ENCODE assay signal across 8 cellular contexts in genomic region chr9:72280913-72281500, GRCh38.
A peak's percentile ranks its signal among the peaks of the same experiment; 100 is the strongest.
DNase-seq lines count a peak whose midpoint lies in the region; ATAC-seq lines count a peak whose summit lies in the region.

No MANE protein-coding gene starts in this region.

- peak in 11 of 14 donors; percentile 5 to 49 (median 28) for DNase-seq in C1 segment of cervical spinal cord (lab: John Stamatoyannopoulos, UW)
- peak; percentile 67 for DNase-seq in NCI-H748 (lab: John Stamatoyannopoulos, UW; ENCODE audit: unreplicated experiment)
- peak; percentile 79 for DNase-seq in activated CD4-positive, alpha-beta memory T cell treated with anti-CD3 and anti-CD28 coated beads for 36 hours
- DNase-seq in effector CD8-positive, alpha-beta T cell (lab: John Stamatoyannopoulos, UW) = peak; percentile 22
- peak; percentile 84 for DNase-seq in medulla oblongata (ENCODE audit: extremely low spot score)
- DNase-seq in stimulated activated CD8-positive, alpha-beta memory T cell treated with anti-CD3 and anti-CD28 coated beads, Interleukin-15, amount 100 ng/mL, for 4 hours (ENCODE audit: low read depth in 2 of 2) = peak; percentile 24 to 47

- ATAC-seq in GM19023 (IDR thresholded peaks at IDR 0.05; ENCODE audit: unreplicated experiment) (peak; percentile 85), HG03196 (IDR thresholded peaks at IDR 0.05; ENCODE audit: unreplicated experiment) (peak; percentile 82)

- H3K27ac Mint-ChIP-seq in activated CD4-positive, alpha-beta memory T cell treated with anti-CD3 and anti-CD28 coated beads for 36 hours = no peak overlapping the region

- no peaks in the 10 kb centered on the region for H3K9me3 Mint-ChIP-seq in activated CD4-positive, alpha-beta memory T cell treated with anti-CD3 and anti-CD28 coated beads for 36 hours

- no peaks in the 10 kb centered on the region for H3K4me1 Mint-ChIP-seq in activated CD4-positive, alpha-beta memory T cell treated with anti-CD3 and anti-CD28 coated beads for 36 hours (ENCODE audit: low read depth)

- intact Hi-C loops in activated CD4-positive, alpha-beta memory T cell treated with anti-CD3 and anti-CD28 coated beads for 36 hours (cut with micrococcal nuclease) = loop anchor here (1.0 to 5.0 kb wide), 4 partner anchors 311 to 801 kb away; no protein-coding TSS in a partner anchor

- H3K27me3 Mint-ChIP-seq in activated CD4-positive, alpha-beta memory T cell treated with anti-CD3 and anti-CD28 coated beads for 36 hours = no peaks in the 10 kb centered on the region

- H3K36me3 Mint-ChIP-seq in activated CD4-positive, alpha-beta memory T cell treated with anti-CD3 and anti-CD28 coated beads for 36 hours = no peaks in the 10 kb centered on the region

- POLR2A ChIA-PET in activated CD4-positive, alpha-beta memory T cell treated with anti-CD3 and anti-CD28 coated beads for 36 hours (lab: Charles Lee) = no interaction called here

- CTCF ChIA-PET in activated CD4-positive, alpha-beta memory T cell treated with anti-CD3 and anti-CD28 coated beads for 36 hours (lab: Charles Lee) = interaction anchor here (0.6 to 12.4 kb wide), 48 partner anchors 9 to 908 kb away, joined by 3 to 223 read pairs (median 4); no protein-coding TSS in a partner anchor

- no peak overlapping the region for H3K4me3 Mint-ChIP-seq in activated CD4-positive, alpha-beta memory T cell treated with anti-CD3 and anti-CD28 coated beads for 36 hours

Comparison
In these comparisons a context has a peak if more than half of its experiments do, and no peak if none do; other contexts are left out.
1. Peak in every context shown above with its lines: DNase-seq and ATAC-seq.
2. DNase-seq: peak in every context shown above with its lines; median percentile 84 in medulla oblongata; 79 in activated CD4-positive, alpha-beta memory T cell treated with anti-CD3 and anti-CD28 coated beads for 36 hours; 67 in NCI-H748; 36 in stimulated activated CD8-positive, alpha-beta memory T cell treated with anti-CD3 and anti-CD28 coated beads, Interleukin-15, amount 100 ng/mL, for 4 hours; 28 in C1 segment of cervical spinal cord; 22 in effector CD8-positive, alpha-beta T cell.